In genomic region chr5:141958773-141959172, GRCh38 we compare ENCODE assay signal across 9 cellular contexts. TPM values are rescaled to one million over a fixed set of nuclear protein-coding genes. Genes with fewer than 3 reads are reported as not detected.
DNase-seq lines count a peak whose midpoint lies in the region; ATAC-seq and TF ChIP-seq lines count a peak whose summit lies in the region.
"Had no signal": no experiment of that assay in that cellular context is flagged by ENCODE, and none has a peak within 500 bp of the region (broad histone marks: within the 10 kb centered on the region; RNA-seq: fewer than 3 reads in every experiment).

No MANE protein-coding gene starts in this region.

- ATAC-seq in body of pancreas = no peak

- 61 to 70% methylated on average over 6 of the region's 6 CpGs for WGBS in body of pancreas, 2 donors

- peak; percentile 32 for DNase-seq in AG10803 (ENCODE audit: low read depth)
- peak; percentile 9 for DNase-seq in HCEC 1CT
- no peak for DNase-seq in activated naive CD4-positive, alpha-beta T cell treated with anti-CD3 and anti-CD28 coated beads, Interleukin-2, amount 10 ng/mL, durations not matched to agents 7 days and 5 days
- peak; percentile 83 for DNase-seq in right atrium auricular region (ENCODE audit: low spot score)
- no peak for DNase-seq in kidney tubule cell (ENCODE audit: low spot score)
- no peak for DNase-seq in AG08396 (ENCODE audit: low spot score)
- no peak for DNase-seq in body of pancreas
- no peak for DNase-seq in NCI-H1930 (lab: John Stamatoyannopoulos, UW)
- DNase-seq: NCI-H1092 treated with DMSO at 0.1 percent for 48 hours had no signal

- H3K27ac ChIP-seq in right atrium auricular region (peak overlapping the region; percentile 41 to 64), body of pancreas (no peak overlapping the region)

- H3K4me3 Mint-ChIP-seq in activated naive CD4-positive, alpha-beta T cell treated with anti-CD3 and anti-CD28 coated beads, Interleukin-2, amount 10 ng/mL, durations not matched to agents 7 days and 5 days = peak overlapping the region; percentile 77

- H3K9me3 Mint-ChIP-seq in activated naive CD4-positive, alpha-beta T cell treated with anti-CD3 and anti-CD28 coated beads, Interleukin-2, amount 10 ng/mL, durations not matched to agents 7 days and 5 days = no peaks in the 10 kb centered on the region

- H3K4me1 ChIP-seq in right atrium auricular region (peaks cover 4 to 29% of the 10 kb centered on the region in 2 donors), body of pancreas (no peaks in the 10 kb centered on the region)

- H3K4me1 Mint-ChIP-seq in activated naive CD4-positive, alpha-beta T cell treated with anti-CD3 and anti-CD28 coated beads, Interleukin-2, amount 10 ng/mL, durations not matched to agents 7 days and 5 days = peaks cover 59% of the 10 kb centered on the region

- peaks cover 3% of the 10 kb centered on the region for H3K27me3 Mint-ChIP-seq in activated naive CD4-positive, alpha-beta T cell treated with anti-CD3 and anti-CD28 coated beads, Interleukin-2, amount 10 ng/mL, durations not matched to agents 7 days and 5 days

- no peaks in the 10 kb centered on the region for H3K36me3 Mint-ChIP-seq in activated naive CD4-positive, alpha-beta T cell treated with anti-CD3 and anti-CD28 coated beads, Interleukin-2, amount 10 ng/mL, durations not matched to agents 7 days and 5 days

- H3K36me3 ChIP-seq in right atrium auricular region (no peaks in the 10 kb centered on the region), body of pancreas (replicated peaks in 1 of 2; ENCODE audit: insufficient read depth in 1 of 2, low read depth in 2 of 2) (no peaks in the 10 kb centered on the region)

- no peak for TF ChIP-seq POLR2A in body of pancreas (IDR thresholded peaks at IDR 0.05)

- H3K27ac Mint-ChIP-seq in activated naive CD4-positive, alpha-beta T cell treated with anti-CD3 and anti-CD28 coated beads, Interleukin-2, amount 10 ng/mL, durations not matched to agents 7 days and 5 days = peak overlapping the region; percentile 86

- TF ChIP-seq CTCF in AG10803 (conservative IDR thresholded peaks at IDR 0.05; ENCODE audit: low read length) (no peak), right atrium auricular region (IDR thresholded peaks at IDR 0.05) (no peak), body of pancreas (IDR thresholded peaks at IDR 0.05) (no peak)

- CTCF ChIA-PET in activated naive CD4-positive, alpha-beta T cell treated with anti-CD3 and anti-CD28 coated beads, Interleukin-2, amount 10 ng/mL, durations not matched to agents 7 days and 5 days (lab: Charles Lee) = interaction anchor here (1.0 to 10.4 kb wide), 10 partner anchors 10 to 265 kb away, joined by 3 to 155 read pairs (median 23); partner anchors contain the start of genes DELE1, PCDH1 and RNF14

- H3K9me3 ChIP-seq in right atrium auricular region = no peaks in the 10 kb centered on the region
- H3K9me3 ChIP-seq in body of pancreas = no peaks in the 10 kb centered on the region

- intact Hi-C loops in body of pancreas (cut with DNase I) = loop anchor here (5.0 to 10.0 kb wide), 2 partner anchors 74 to 266 kb away; no protein-coding TSS in a partner anchor

- H3K27me3 ChIP-seq in right atrium auricular region = no peaks in the 10 kb centered on the region
- no peaks in the 10 kb centered on the region for H3K27me3 ChIP-seq in body of pancreas

- H3K4me3 ChIP-seq in AG10803 (ENCODE audit: low read length) (no peak overlapping the region), right atrium auricular region (no peak overlapping the region), body of pancreas (no peak overlapping the region)

RNA-seq across cellular contexts. Expression of gene PCDH12, which starts 0.8 kb away (rescaled TPM):
- total RNA-seq in right atrium auricular region (1 to 10 TPM; 7.6 to 8.8 TPM), body of pancreas (1 to 10 TPM; 1.6 to 2.9 TPM)

RNA-seq across cellular contexts. Expression of gene RNF14, which starts 10.1 kb away (rescaled TPM):
- 10 to 100 TPM; 59.7 to 74.6 TPM for total RNA-seq in right atrium auricular region
- 10 to 100 TPM; 29.3 to 44.2 TPM for total RNA-seq in body of pancreas

RNA-seq across cellular contexts. Expression of gene DELE1, which starts 35.1 kb away (rescaled TPM):
- total RNA-seq in right atrium auricular region (10 to 100 TPM; 49.5 to 89.1 TPM), body of pancreas (100 to 1,000 TPM in 1 of 2 donors, 10 to 100 TPM in 1; 50.6 to 100 TPM)

RNA-seq across cellular contexts. Expression of gene GNPDA1, which starts 54.1 kb away (rescaled TPM):
- total RNA-seq in right atrium auricular region (10 to 100 TPM; 12.4 to 16.8 TPM), body of pancreas (10 to 100 TPM; 11.4 to 42.2 TPM)

Comparison
In these comparisons a context has a peak if more than half of its experiments do, and no peak if none do; other contexts are left out.
1. DNase-seq: peak in AG10803 (single experiment), HCEC 1CT (single experiment) and right atrium auricular region (single experiment); none in activated naive CD4-positive, alpha-beta T cell treated with anti-CD3 and anti-CD28 coated beads, Interleukin-2, amount 10 ng/mL, durations not matched to agents 7 days and 5 days (single experiment), kidney tubule cell (single experiment), AG08396 (single experiment), body of pancreas (0 of 4) and NCI-H1930 (0 of 2).
2. H3K27ac ChIP-seq: peak in right atrium auricular region (2 of 2); none in body of pancreas (0 of 4).